Comparison of ENCODE assay signal across 19 cellular contexts in the genomic region with DNA sequence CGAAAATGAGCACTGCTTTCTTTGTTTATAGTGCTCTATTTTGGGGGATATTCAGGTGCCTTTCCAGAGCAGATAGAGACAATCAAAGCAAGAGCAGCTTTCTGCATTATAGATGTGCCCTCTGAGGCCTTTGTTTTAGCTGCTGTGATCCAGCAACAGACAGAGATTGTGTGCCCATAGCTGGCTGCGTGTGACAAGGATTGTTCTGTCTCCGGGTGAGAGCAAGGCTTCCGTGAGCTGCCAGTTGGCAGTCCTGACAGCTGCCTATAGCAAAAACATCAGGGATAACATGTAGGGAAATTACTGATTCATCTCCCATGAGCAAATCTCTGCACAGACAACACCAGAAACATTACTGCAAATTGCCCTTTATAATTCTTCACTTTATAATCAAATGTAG.
DNase-seq lines count a peak whose midpoint lies in the region; ATAC-seq and TF ChIP-seq lines count a peak whose summit lies in the region.
"Had no signal": no experiment of that assay in that cellular context is flagged by ENCODE, and none has a peak within 500 bp of the region (broad histone marks: within the 10 kb centered on the region; RNA-seq: fewer than 3 reads in every experiment).

No MANE protein-coding gene starts in this region.

- ATAC-seq in HG03175 (IDR thresholded peaks at IDR 0.05; ENCODE audit: unreplicated experiment) = no peak
- no peak for ATAC-seq in GM18867 (IDR thresholded peaks at IDR 0.05; ENCODE audit: unreplicated experiment)
- ATAC-seq: A549 had no signal

- no peaks in the 10 kb centered on the region for H3K36me3 Mint-ChIP-seq in neural crest cell (ENCODE audit: low read depth)
- H3K36me3 Mint-ChIP-seq: CD4-positive, CD25-positive, alpha-beta regulatory T cell had no signal

- no peak for TF ChIP-seq POLR2A in thyroid gland (IDR thresholded peaks at IDR 0.05)

- H3K4me1 ChIP-seq in left ventricle myocardium inferior = peaks cover 20% of the 10 kb centered on the region
- no peaks in the 10 kb centered on the region for H3K4me1 ChIP-seq in thyroid gland
- H3K4me1 ChIP-seq: A549 had no signal

- H3K27ac ChIP-seq in left ventricle myocardium inferior (replicated peaks) = peak overlapping the region; percentile 55
- no peak overlapping the region for H3K27ac ChIP-seq in thyroid gland
- H3K27ac ChIP-seq: A549 had no signal

- TF ChIP-seq CTCF in left ventricle myocardium inferior (IDR thresholded peaks at IDR 0.05; ENCODE audit: borderline replicate concordance) (no peak), neural crest cell (conservative IDR thresholded peaks at IDR 0.05) (no peak), thyroid gland (IDR thresholded peaks at IDR 0.05) (no peak)

- DNase-seq in Ammon's horn (ENCODE audit: low spot score) (peak; percentile 83), amygdala (lab: John Stamatoyannopoulos, UW) (peak in 32 of 56 donors; percentile 0 to 78 (median 25)), left ventricle myocardium inferior (no peak), neural crest cell (ENCODE audit: low read depth, low spot score) (no peak), NCI-H187 (lab: John Stamatoyannopoulos, UW) (no peak), thyroid gland (no peak)
- DNase-seq: Calu3; CD4-positive, CD25-positive, alpha-beta regulatory T cell; DMS79 treated with DMSO at 0.1 percent for 48 hours; HFFc6; KG1; NCI-H1092 treated with DMSO at 0.1 percent for 48 hours; NCI-H187 treated with DMSO at 0.1 percent for 48 hours; NCI-H2171 treated with DMSO at 0.1 percent for 48 hours; NCI-H510A; NCI-H82 had no signal

- H3K27me3 Mint-ChIP-seq in neural crest cell (ENCODE audit: low read depth) = no peaks in the 10 kb centered on the region
- H3K27me3 Mint-ChIP-seq: CD4-positive, CD25-positive, alpha-beta regulatory T cell had no signal

- WGBS in thyroid gland, 2 donors = 91 to 96% methylated on average over 4 of the region's 4 CpGs

- peaks cover 4% of the 10 kb centered on the region for H3K4me1 Mint-ChIP-seq in neural crest cell
- H3K4me1 Mint-ChIP-seq: CD4-positive, CD25-positive, alpha-beta regulatory T cell had no signal

- intact Hi-C loops in left ventricle myocardium inferior (cut with micrococcal nuclease) = no loop called here
- intact Hi-C loops in thyroid gland (cut with DNase I) = no loop called here

- H3K27me3 ChIP-seq in left ventricle myocardium inferior (ENCODE audit: low read depth) = no peaks in the 10 kb centered on the region
- no peaks in the 10 kb centered on the region for H3K27me3 ChIP-seq in thyroid gland

- H3K36me3 ChIP-seq in left ventricle myocardium inferior = no peaks in the 10 kb centered on the region
- no peaks in the 10 kb centered on the region for H3K36me3 ChIP-seq in thyroid gland

- H3K4me3 ChIP-seq in left ventricle myocardium inferior (no peak overlapping the region), thyroid gland (replicated peaks in 1 of 3) (no peak overlapping the region)
- H3K4me3 ChIP-seq: A549 had no signal

- H3K9me3 Mint-ChIP-seq in neural crest cell = peaks cover 3% of the 10 kb centered on the region
- H3K9me3 Mint-ChIP-seq: CD4-positive, CD25-positive, alpha-beta regulatory T cell; HFFc6 had no signal

- H3K27ac Mint-ChIP-seq in neural crest cell (ENCODE audit: unreplicated experiment) = peak overlapping the region; percentile 5
- H3K27ac Mint-ChIP-seq: CD4-positive, CD25-positive, alpha-beta regulatory T cell; HFFc6 had no signal

- no peak overlapping the region for H3K4me3 Mint-ChIP-seq in neural crest cell
- H3K4me3 Mint-ChIP-seq: CD4-positive, CD25-positive, alpha-beta regulatory T cell; HFFc6 had no signal

- H3K9me3 ChIP-seq in left ventricle myocardium inferior (replicated peaks) (no peaks in the 10 kb centered on the region), thyroid gland (no peaks in the 10 kb centered on the region)

Comparison
In these comparisons a context has a peak if more than half of its experiments do, and no peak if none do; other contexts are left out.
1. DNase-seq: peak in Ammon's horn (single experiment) and amygdala (32 of 56); none in left ventricle myocardium inferior (single experiment), neural crest cell (single experiment), NCI-H187 (0 of 2) and thyroid gland (0 of 2).